ENCODE assay signal across 26 cellular contexts in the genomic region with DNA sequence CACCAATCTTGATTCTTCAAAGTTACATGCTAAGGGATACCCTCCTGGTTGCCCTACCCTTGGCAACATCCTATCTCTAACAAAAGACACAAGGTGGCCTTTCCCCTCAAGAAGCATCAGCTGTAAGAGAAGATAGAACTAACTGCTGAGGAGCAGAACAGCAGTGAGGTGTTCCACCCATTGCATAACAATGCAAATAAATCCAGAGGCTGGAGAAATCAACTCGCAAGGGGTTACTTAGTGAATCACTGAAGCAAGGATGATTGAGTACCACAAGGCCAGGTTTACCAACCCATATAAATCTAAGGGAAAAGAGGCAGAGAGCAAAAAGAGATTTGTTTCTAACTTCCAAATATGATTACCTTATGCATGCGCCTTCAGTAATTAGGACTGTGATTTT. TPM values are rescaled to one million over a fixed set of nuclear protein-coding genes. Genes with fewer than 3 reads are reported as not detected.
"Had no signal": no experiment of that assay in that cellular context is flagged by ENCODE, and none has a peak within 500 bp of the region (broad histone marks: within the 10 kb centered on the region; RNA-seq: fewer than 3 reads in every experiment).

No MANE protein-coding gene starts in this region.

- H3K4me3 Mint-ChIP-seq: activated CD4-positive, alpha-beta T cell treated with anti-CD3 and anti-CD28 coated beads for 36 hours; activated T-cell treated with anti-CD3 and anti-CD28 coated beads, Interleukin-2, amount 50 U/mL, for 72 hours; central memory CD8-positive, alpha-beta T cell; nephron progenitor cell had no signal

- H3K36me3 ChIP-seq: breast epithelium, esophagus squamous epithelium, neutrophil, right atrium auricular region, spleen, thoracic aorta had no signal

- H3K4me3 ChIP-seq: breast epithelium, esophagus squamous epithelium, psoas muscle, right atrium auricular region, spleen, thoracic aorta had no signal

- H2AFZ ChIP-seq: parathyroid adenoma had no signal

- H3K4me1 ChIP-seq: breast epithelium, esophagus squamous epithelium, parathyroid adenoma, psoas muscle, right atrium auricular region had no signal

- H3K27me3 ChIP-seq: breast epithelium, esophagus squamous epithelium, neutrophil, right atrium auricular region, spleen had no signal

- DNase-seq: activated CD4-positive, alpha-beta T cell treated with anti-CD3 and anti-CD28 coated beads for 36 hours; activated CD4-positive, CD25-positive, alpha-beta regulatory T cell; activated naive CD4-positive, alpha-beta T cell; activated T-cell treated with anti-CD3 and anti-CD28 coated beads for 4 hours; activated T-cell treated with anti-CD3 and anti-CD28 coated beads, Interleukin-2, amount 50 U/mL, for 72 hours; dermis blood vessel endothelial cell; effector CD4-positive, alpha-beta T cell; esophagus squamous epithelium; foreskin melanocyte; glutamatergic neuron; islet precursor cell; mammary epithelial cell; nephron progenitor cell; psoas muscle; spleen; stimulated activated CD4-positive, alpha-beta T cell treated with anti-CD3 and anti-CD28 coated beads, Interleukin-2, amount 100 ng/mL, for 48 hours; stimulated activated naive CD8-positive, alpha-beta T cell treated with anti-CD3 and anti-CD28 coated beads, Interleukin-15, Interleukin-2, amounts not matched to agents 100 U/mL and 50 U/mL, for 24 hours; trophoblast cell had no signal

- H3K9me3 Mint-ChIP-seq: activated naive CD4-positive, alpha-beta T cell treated with anti-CD3 and anti-CD28 coated beads, Interleukin-2, amount 50 U/mL, for 72 hours; activated T-cell treated with anti-CD3 and anti-CD28 coated beads, Interleukin-2, amount 50 U/mL, for 72 hours; central memory CD8-positive, alpha-beta T cell; nephron progenitor cell had no signal

- ATAC-seq: activated CD4-positive, alpha-beta T cell treated with anti-CD3 and anti-CD28 coated beads for 36 hours; activated naive CD4-positive, alpha-beta T cell treated with anti-CD3 and anti-CD28 coated beads, Interleukin-2, amount 50 U/mL, for 72 hours; activated T-cell treated with anti-CD3 and anti-CD28 coated beads, Interleukin-2, amount 50 U/mL, for 72 hours; psoas muscle; stimulated activated naive CD8-positive, alpha-beta T cell treated with anti-CD3 and anti-CD28 coated beads, Interleukin-15, Interleukin-2, amounts not matched to agents 100 U/mL and 50 U/mL, for 24 hours had no signal

- H3K79me2 ChIP-seq: parathyroid adenoma had no signal

- H3K9ac ChIP-seq: parathyroid adenoma had no signal

- H3K27ac Mint-ChIP-seq: activated CD4-positive, alpha-beta T cell treated with anti-CD3 and anti-CD28 coated beads for 36 hours; activated naive CD4-positive, alpha-beta T cell treated with anti-CD3 and anti-CD28 coated beads, Interleukin-2, amount 50 U/mL, for 72 hours; activated T-cell treated with anti-CD3 and anti-CD28 coated beads, Interleukin-2, amount 50 U/mL, for 72 hours; nephron progenitor cell had no signal

- H3K27ac ChIP-seq: breast epithelium, esophagus squamous epithelium, neutrophil, parathyroid adenoma, psoas muscle, spleen, thoracic aorta had no signal

- H3K4me1 Mint-ChIP-seq: activated CD4-positive, alpha-beta T cell treated with anti-CD3 and anti-CD28 coated beads for 36 hours; central memory CD8-positive, alpha-beta T cell had no signal

- H3K9me3 ChIP-seq: breast epithelium, esophagus squamous epithelium, neutrophil, psoas muscle, right atrium auricular region, spleen, thoracic aorta had no signal

- H3K36me3 Mint-ChIP-seq: activated naive CD4-positive, alpha-beta T cell treated with anti-CD3 and anti-CD28 coated beads, Interleukin-2, amount 50 U/mL, for 72 hours had no signal

RNA-seq across cellular contexts. Expression of a gene that starts 36.7 kb away (rescaled TPM):
- total RNA-seq: activated CD4-positive, alpha-beta T cell treated with anti-CD3 and anti-CD28 coated beads for 36 hours; activated naive CD4-positive, alpha-beta T cell treated with anti-CD3 and anti-CD28 coated beads, Interleukin-2, amount 50 U/mL, for 72 hours; activated T-cell treated with anti-CD3 and anti-CD28 coated beads, Interleukin-2, amount 50 U/mL, for 72 hours; dermis blood vessel endothelial cell; mammary epithelial cell; T-helper 1 cell treated with Interleukin-12 subunit alpha and Interleukin-12 subunit beta and Interleukin-4 antibody, amounts not matched to agents 30 ng/mL and 1 ng/mL, for 36 hours had no signal
